10 cellular contexts compared by ENCODE assay signal in genomic region chr3:32423534-32423933, GRCh38. TPM values are rescaled to one million over a fixed set of nuclear protein-coding genes. Genes with fewer than 3 reads are reported as not detected.
DNase-seq lines count a peak whose midpoint lies in the region; ATAC-seq and TF ChIP-seq lines count a peak whose summit lies in the region.
"Had no signal": no experiment of that assay in that cellular context is flagged by ENCODE, and none has a peak within 500 bp of the region (broad histone marks: within the 10 kb centered on the region; RNA-seq: fewer than 3 reads in every experiment).

No MANE protein-coding gene starts in this region.

- intact Hi-C loops in Right ventricle myocardium superior (cut with DNase I): no loop called here
- intact Hi-C loops in dendritic cell treated with granulocyte-macrophage colony-stimulating factor and Interleukin-4, amounts not matched to agents 40 ng/mL and 50 ng/mL, for 4 days (cut with micrococcal nuclease): loop anchor here (5.0 kb wide), 1 partner anchor 44 kb away; no protein-coding TSS in a partner anchor
- intact Hi-C loops in upper lobe of right lung (cut with DNase I): no loop called here

- H3K27ac Mint-ChIP-seq in dendritic cell treated with granulocyte-macrophage colony-stimulating factor and Interleukin-4, amounts not matched to agents 40 ng/mL and 50 ng/mL, for 4 days: peak overlapping the region; percentile 67

- H3K4me1 Mint-ChIP-seq in dendritic cell treated with granulocyte-macrophage colony-stimulating factor and Interleukin-4, amounts not matched to agents 40 ng/mL and 50 ng/mL, for 4 days (ENCODE audit: low read depth): peaks cover 75% of the 10 kb centered on the region

- no peaks in the 10 kb centered on the region for H3K9me3 Mint-ChIP-seq in dendritic cell treated with granulocyte-macrophage colony-stimulating factor and Interleukin-4, amounts not matched to agents 40 ng/mL and 50 ng/mL, for 4 days

- TF ChIP-seq CTCF in cardiac muscle cell (IDR thresholded peaks at IDR 0.05; ENCODE audit: low read depth, low read length) (no peak), HL-60 (IDR thresholded peaks at IDR 0.05; ENCODE audit: insufficient read depth, low read length) (no peak), upper lobe of right lung (IDR thresholded peaks at IDR 0.05) (no peak), GM10266 (IDR thresholded peaks at IDR 0.05; ENCODE audit: control insufficient read depth, insufficient read depth, low read depth, missing control alignments) (no peak)

- peaks cover 9% of the 10 kb centered on the region for H3K36me3 Mint-ChIP-seq in dendritic cell treated with granulocyte-macrophage colony-stimulating factor and Interleukin-4, amounts not matched to agents 40 ng/mL and 50 ng/mL, for 4 days (ENCODE audit: low read depth)

- no peak overlapping the region for H3K4me3 ChIP-seq in cardiac muscle cell
- H3K4me3 ChIP-seq in HL-60 (replicated peaks; ENCODE audit: insufficient read depth, low read length): no peak overlapping the region
- H3K4me3 ChIP-seq in upper lobe of right lung: no peak overlapping the region
- H3K4me3 ChIP-seq: prostate gland had no signal

- ATAC-seq in Right ventricle myocardium superior (ENCODE audit: poor library complexity) (no peak), upper lobe of right lung (no peak), GM19351 (IDR thresholded peaks at IDR 0.05; ENCODE audit: unreplicated experiment) (no peak)

- peaks cover 15% of the 10 kb centered on the region for H3K4me1 ChIP-seq in cardiac muscle cell (ENCODE audit: low read depth)
- H3K4me1 ChIP-seq in upper lobe of right lung: peaks cover 58% of the 10 kb centered on the region

- H3K27me3 ChIP-seq in cardiac muscle cell (no peaks in the 10 kb centered on the region), HL-60 (ENCODE audit: insufficient read depth, poor library complexity, severe bottlenecking) (no peaks in the 10 kb centered on the region), upper lobe of right lung (no peaks in the 10 kb centered on the region)

- no peaks in the 10 kb centered on the region for H3K27me3 Mint-ChIP-seq in dendritic cell treated with granulocyte-macrophage colony-stimulating factor and Interleukin-4, amounts not matched to agents 40 ng/mL and 50 ng/mL, for 4 days

- no peak overlapping the region for H3K4me3 Mint-ChIP-seq in dendritic cell treated with granulocyte-macrophage colony-stimulating factor and Interleukin-4, amounts not matched to agents 40 ng/mL and 50 ng/mL, for 4 days

- DNase-seq in cardiac muscle cell (ENCODE audit: low read depth in 1 of 2, low spot score in 1 of 2) (no peak), Right ventricle myocardium superior (no peak), HL-60 (ENCODE audit: low read depth in 1 of 2, low spot score in 1 of 2) (no peak), upper lobe of right lung (no peak), GM10266 (ENCODE audit: extremely low spot score) (no peak), GOT3 (lab: John Stamatoyannopoulos, UW) (no peak)
- DNase-seq: NCI-H1930 had no signal

- H3K27ac ChIP-seq in cardiac muscle cell: peak overlapping the region; percentile 25
- H3K27ac ChIP-seq in HL-60 (replicated peaks): peak overlapping the region; percentile 90
- peak overlapping the region; percentile 80 for H3K27ac ChIP-seq in upper lobe of right lung
- H3K27ac ChIP-seq: prostate gland had no signal

- H3K36me3 ChIP-seq in cardiac muscle cell (no peaks in the 10 kb centered on the region), upper lobe of right lung (no peaks in the 10 kb centered on the region)
- H3K36me3 ChIP-seq: prostate gland had no signal

- H3K9me3 ChIP-seq in cardiac muscle cell (ENCODE audit: low read depth): no peaks in the 10 kb centered on the region
- no peaks in the 10 kb centered on the region for H3K9me3 ChIP-seq in upper lobe of right lung
- H3K9me3 ChIP-seq: prostate gland had no signal

RNA-seq across cellular contexts. Expression of gene CMTM7, which starts 31.9 kb away (rescaled TPM):
- total RNA-seq in cardiac muscle cell: 15.9 and 24.2 TPM in 2 replicates
- 42.4 and 64.1 TPM in 2 replicates for polyA plus RNA-seq in cardiac muscle cell
- total RNA-seq in Right ventricle myocardium superior: 2.7 TPM
- 53.2 TPM for total RNA-seq in upper lobe of right lung

Comparison
In these comparisons a context has a peak if more than half of its experiments do, and no peak if none do; other contexts are left out.
1. H3K27ac ChIP-seq: peak in every context shown above with its lines; median percentile 90 in HL-60; 80 in upper lobe of right lung; 25 in cardiac muscle cell.